8 cellular contexts compared by ENCODE assay signal in genomic region chr1:82494117-82494516, GRCh38.
"Had no signal": no experiment of that assay in that cellular context is flagged by ENCODE, and none has a peak within 500 bp of the region (broad histone marks: within the 10 kb centered on the region; RNA-seq: fewer than 3 reads in every experiment).

No MANE protein-coding gene starts in this region.

- FAIRE-seq: G401.6, GM12878, GM12891, GM12892, GM18507, GM19239 had no signal

- H3K4me3 ChIP-seq: GM12878 had no signal

- ATAC-seq: GM12878 had no signal

- DNase-seq: GDM1, GF-D8 had no signal
